ENCODE assay signal across 9 cellular contexts in the genomic region with DNA sequence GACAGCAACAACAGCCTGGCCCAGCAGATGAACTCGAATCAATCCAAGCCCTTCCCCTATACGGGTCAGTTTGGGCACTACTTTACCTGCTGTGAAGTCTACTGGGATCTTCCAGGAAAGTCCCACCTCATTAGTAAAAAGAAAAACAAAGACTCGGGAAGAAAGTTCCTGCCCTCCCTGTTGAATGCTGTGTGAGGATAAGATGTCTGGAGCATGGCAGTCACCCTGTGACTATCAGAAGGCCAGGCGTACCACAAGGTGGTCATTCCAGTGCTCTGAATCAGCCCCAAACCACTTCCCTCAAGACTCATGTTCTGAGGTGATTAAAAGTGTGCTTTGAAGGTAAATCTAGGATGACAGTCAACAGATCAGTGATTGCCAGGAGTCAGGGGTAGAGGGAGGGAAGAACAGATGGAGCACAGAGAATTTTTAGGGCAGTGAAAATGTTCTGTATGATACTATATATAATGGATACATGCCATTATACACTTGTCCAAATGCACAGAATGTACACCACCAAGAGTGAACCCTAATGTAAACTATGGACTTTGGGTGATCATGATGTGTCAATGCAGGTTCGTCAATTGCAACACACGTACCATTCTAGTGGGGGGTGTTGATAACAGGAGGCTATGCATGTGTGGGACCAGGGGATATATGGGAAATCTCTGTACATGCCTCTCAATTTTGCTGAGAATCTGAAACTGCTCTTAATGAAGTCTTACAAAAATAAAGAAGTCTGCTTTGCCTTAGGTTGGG. TPM values are rescaled to one million over a fixed set of nuclear protein-coding genes. Genes with fewer than 3 reads are reported as not detected.
A peak's percentile ranks its signal among the peaks of the same experiment; 100 is the strongest.
DNase-seq lines count a peak whose midpoint lies in the region; ATAC-seq, FAIRE-seq and TF ChIP-seq lines count a peak whose summit lies in the region.
"Had no signal": no experiment of that assay in that cellular context is flagged by ENCODE, and none has a peak within 500 bp of the region (broad histone marks: within the 10 kb centered on the region; RNA-seq: fewer than 3 reads in every experiment).

No MANE protein-coding gene starts in this region.

- H3K4me3 ChIP-seq in CD8-positive, alpha-beta T cell (ENCODE audit: low read depth, low read length) = no peak overlapping the region
- no peak overlapping the region for H3K4me3 ChIP-seq in K562
- no peak overlapping the region for H3K4me3 ChIP-seq in osteoblast (ENCODE audit: insufficient read depth, low read length)

- 31% methylated on average over 6 of the region's 6 CpGs for WGBS in K562 (ENCODE audit: insufficient coverage, low coverage, missing lambda C conversion rate)

- TF ChIP-seq RAD21 in K562 (CRISPR knock-in tag; conservative IDR thresholded peaks at IDR 0.05 in 1 of 2, IDR thresholded peaks at IDR 0.05 in 1 of 2) = no peak

- CTCF ChIA-PET in CD8-positive, alpha-beta T cell (lab: Charles Lee) = interaction anchor here (1.2 kb wide), 1 partner anchor 13 kb away, joined by 5 read pairs; no protein-coding TSS in a partner anchor
- CTCF ChIA-PET in K562 (lab: Yijun Ruan, JAX; ENCODE audit: low intra/inter-chr PET ratio) = no interaction called here

- H3K9me1 ChIP-seq in K562 (ENCODE audit: control insufficient read depth, insufficient read depth, low read length) = peaks cover 4% of the 10 kb centered on the region

- no TSS peak for BruUV-seq in K562 (replicated peaks; lab: Mats Ljungman, UMichigan)

- H3K27me3 ChIP-seq in CD8-positive, alpha-beta T cell (ENCODE audit: insufficient read depth, low read length) = no peaks in the 10 kb centered on the region
- H3K27me3 ChIP-seq in K562 (ENCODE audit: control insufficient read depth in 2 of 2, insufficient read depth in 2 of 2, low read length in 2 of 2) (no peaks in the 10 kb centered on the region), osteoblast (ENCODE audit: insufficient read depth, low read length) (no peaks in the 10 kb centered on the region)

- H3K9me3 Mint-ChIP-seq in CD8-positive, alpha-beta T cell = no peaks in the 10 kb centered on the region

- FAIRE-seq in K562 (lab: Jason Lieb, UNC) = peak; percentile 72

- H3K27ac Mint-ChIP-seq in CD8-positive, alpha-beta T cell = peak overlapping the region; percentile 66

- no peaks in the 10 kb centered on the region for H3K9me3 ChIP-seq in CD8-positive, alpha-beta T cell (ENCODE audit: low read length)
- H3K9me3 ChIP-seq in K562 (replicated peaks; ENCODE audit: control insufficient read depth, insufficient read depth, low read depth, low read length) (no peaks in the 10 kb centered on the region), osteoblast (ENCODE audit: low read depth, low read length) (no peaks in the 10 kb centered on the region)

- H3K4me2 ChIP-seq in K562 (ENCODE audit: insufficient read depth, low read length) (no peak overlapping the region), osteoblast (ENCODE audit: insufficient read depth, low read length) (peak overlapping the region; percentile 5)

- peaks cover 77% of the 10 kb centered on the region for H3K4me1 ChIP-seq in CD8-positive, alpha-beta T cell (ENCODE audit: insufficient read depth, low read length)
- H3K4me1 ChIP-seq in K562 (replicated peaks in 1 of 2; ENCODE audit: control insufficient read depth in 2 of 2, insufficient read depth in 2 of 2, low read length in 2 of 2) = peaks cover 0 to 47% of the 10 kb centered on the region in 2 experiments; a peak in 3 of 5 replicates
- peaks cover 46% of the 10 kb centered on the region for H3K4me1 ChIP-seq in osteoblast (ENCODE audit: insufficient read depth, low read length)

- peaks cover 73% of the 10 kb centered on the region for H3K36me3 Mint-ChIP-seq in CD8-positive, alpha-beta T cell

- H3K9ac ChIP-seq in K562 (ENCODE audit: insufficient read depth in 1 of 2, low read depth in 2 of 2, low read length in 2 of 2) = no peak overlapping the region; a peak in 1 of 4 replicates

- DNase-seq in CD8-positive, alpha-beta T cell = no peak
- peak; percentile 97 for DNase-seq in M059J (ENCODE audit: low read depth)
- DNase-seq in K562 (ENCODE audit: extremely low read depth in 1 of 4, low spot score in 3 of 4) = peak in 1 of 4 experiments; percentile 46
- no peak for DNase-seq in osteoblast (ENCODE audit: insufficient read length, low spot score, missing footprints)
- DNase-seq in GM19240 (ENCODE audit: insufficient read length, low spot score) = no peak
- DNase-seq in GM13977 (ENCODE audit: low spot score) = no peak
- DNase-seq in NCI-H1694 (lab: John Stamatoyannopoulos, UW) = no peak
- DNase-seq: hypothalamus had no signal

- ATAC-seq in CD8-positive, alpha-beta T cell = no peak
- ATAC-seq in K562 (peak; percentile 64), HG03520 (IDR thresholded peaks at IDR 0.05; ENCODE audit: unreplicated experiment) (no peak)

- H3K79me2 ChIP-seq in K562 (ENCODE audit: control insufficient read depth, insufficient read depth, low read length) (peaks cover 93% of the 10 kb centered on the region), osteoblast (ENCODE audit: insufficient read depth, low read length) (peaks cover 98% of the 10 kb centered on the region)

- peaks cover 54% of the 10 kb centered on the region for H4K20me1 ChIP-seq in K562 (replicated peaks; ENCODE audit: control insufficient read depth, insufficient read depth, low read length)
- peaks cover 75% of the 10 kb centered on the region for H4K20me1 ChIP-seq in osteoblast (ENCODE audit: insufficient read depth, low read length)

- peak overlapping the region; percentile 18 for H3K4me3 Mint-ChIP-seq in CD8-positive, alpha-beta T cell

- peaks cover 15% of the 10 kb centered on the region for H3K36me3 ChIP-seq in CD8-positive, alpha-beta T cell (ENCODE audit: insufficient read depth, low read length)
- H3K36me3 ChIP-seq in K562 (ENCODE audit: control insufficient read depth, insufficient read depth, low read length) (peaks cover 54% of the 10 kb centered on the region; the same call in 2 of the 3 replicates), osteoblast (ENCODE audit: insufficient read depth, low read length) (peaks cover 13% of the 10 kb centered on the region)

- H2AFZ ChIP-seq in K562 (ENCODE audit: low read depth, low read length) (no peak overlapping the region), osteoblast (ENCODE audit: low read length) (no peak overlapping the region)

- in situ Hi-C loops in K562 (cut with MboI) (no loop called here), GM13977 (cut with MboI; ENCODE audit: low pct_unique_long_range_greater_than_20kb, low sequenced_read_pairs, unreplicated experiment) (no loop called here)

- no peak for TF ChIP-seq POLR2A in K562 (conservative IDR thresholded peaks at IDR 0.05)

- TF ChIP-seq CTCF in CD8-positive, alpha-beta T cell (IDR thresholded peaks at IDR 0.05) = no peak
- TF ChIP-seq CTCF in K562 (IDR thresholded peaks at IDR 0.05 in 2 of 3, conservative IDR thresholded peaks at IDR 0.05 in 1 of 3; ENCODE audit: insufficient read depth in 2 of 3, low read depth in 1 of 3, low read length in 3 of 3) (no peak), osteoblast (IDR thresholded peaks at IDR 0.05; ENCODE audit: extremely low read depth, low read depth, low read length) (no peak), GM13977 (IDR thresholded peaks at IDR 0.05; ENCODE audit: extremely low read depth, insufficient read depth, missing control alignments) (no peak)

- no peak overlapping the region for H3K27ac ChIP-seq in CD8-positive, alpha-beta T cell (ENCODE audit: low read depth, low read length)
- H3K27ac ChIP-seq in K562 (ENCODE audit: extremely low read depth, low read depth, low read length) (no peak overlapping the region), osteoblast (ENCODE audit: low read depth, low read length) (peak overlapping the region; percentile 40)

- H3K4me1 Mint-ChIP-seq in CD8-positive, alpha-beta T cell (ENCODE audit: low read depth) = peaks cover 95% of the 10 kb centered on the region

- TF ChIP-seq EP300 in K562 (IDR thresholded peaks at IDR 0.05; ENCODE audit: low read length) = no peak; the same call in 1 of the 2 replicates

- intact Hi-C loops in CD8-positive, alpha-beta T cell (cut with DNase I, micrococcal nuclease) = no loop called here
- intact Hi-C loops in K562 (cut with micrococcal nuclease) = no loop called here

- POLR2A ChIA-PET in CD8-positive, alpha-beta T cell (lab: Charles Lee) = no interaction called here
- POLR2A ChIA-PET in K562 (lab: Yijun Ruan, JAX) = no interaction called here

- H3K27me3 Mint-ChIP-seq in CD8-positive, alpha-beta T cell (ENCODE audit: low read depth) = no peaks in the 10 kb centered on the region

RNA-seq across cellular contexts. Expression of a gene that starts 14.7 kb away (rescaled TPM):
- 10 to 100 TPM; 34.0 to 36.8 TPM for total RNA-seq in CD8-positive, alpha-beta T cell
- total RNA-seq in M059J (2014; rRNA removed; shearing (Covaris generic)) = 387 and 462 TPM in 2 replicates
- total RNA-seq in K562 (2011; cell fraction: chromatin; rRNA removed; ENCODE audit: low replicate concordance) = 49.2 and 57.2 TPM in 2 replicates
- total RNA-seq in K562 (2011; cell fraction: nucleolus; rRNA removed) = 36.9 and 40.8 TPM in 2 replicates
- total RNA-seq in K562 (2011; cell fraction: nucleoplasm; rRNA removed) = 62.6 and 96.7 TPM in 2 replicates
- total RNA-seq in K562 (2014; rRNA removed) (48.8 and 78.3 TPM in 2 replicates), K562 (2014; rRNA removed; fragmentation: Illumina TruSeq; extraction: Trizol) (69.9 and 73.3 TPM in 2 replicates), K562 (2015; rRNA removed; fragmentation: Illumina TruSeq; extraction: Trizol) (86.0 and 89.6 TPM in 2 replicates), K562 (2021) (176 and 177 TPM in 2 replicates), osteoblast (150 and 154 TPM in 2 replicates)
- polyA plus RNA-seq in K562 (2011; rRNA removed) (368 and 488 TPM in 2 replicates), K562 (2014; fragmentation: Illumina TruSeq; extraction: Trizol) (451 and 502 TPM in 2 replicates), K562 (2014; fragmentation: Nextera tagmentation; extraction: Ambion mirVana) (10 to 100 TPM; 63.5 to 82.4 TPM), K562 (2014; rRNA removed) (193 and 223 TPM in 2 replicates)
- polyA plus RNA-seq in K562 (2011; cell fraction: cytosol; rRNA removed) = 363 and 764 TPM in 2 replicates
- 155 and 276 TPM in 2 replicates for polyA plus RNA-seq in K562 (2011; cell fraction: nucleus; rRNA removed)
- 216 and 222 TPM in 2 replicates for polyA plus RNA-seq in K562 (2012)
- 152 and 189 TPM in 2 replicates for polyA minus RNA-seq in K562 (2011; rRNA and poly(A)+ RNA removed)
- polyA minus RNA-seq in K562 (2011; cell fraction: cytosol; rRNA and poly(A)+ RNA removed) = 74.7 and 81.8 TPM in 2 replicates
- 17.6 and 53.8 TPM in 2 replicates for polyA minus RNA-seq in K562 (2011; cell fraction: nucleus; rRNA and poly(A)+ RNA removed)

RNA-seq across cellular contexts. Expression of a gene that starts 49.2 kb away (rescaled TPM):
- total RNA-seq in CD8-positive, alpha-beta T cell = 1 to 10 TPM; 1.2 TPM
- total RNA-seq in M059J (2014; rRNA removed; shearing (Covaris generic)) = 3.4 and 3.7 TPM in 2 replicates
- 0.84 and 1.6 TPM in 2 replicates for total RNA-seq in K562 (2011; cell fraction: chromatin; rRNA removed; ENCODE audit: low replicate concordance)
- total RNA-seq in K562 (2011; cell fraction: nucleolus; rRNA removed) = 1.6 and 1.7 TPM in 2 replicates
- total RNA-seq in K562 (2011; cell fraction: nucleoplasm; rRNA removed) = 1.4 and 1.8 TPM in 2 replicates
- total RNA-seq in K562 (2014; rRNA removed) = 0.27 and 1.6 TPM in 2 replicates
- 0.77 and 0.80 TPM in 2 replicates for total RNA-seq in K562 (2014; rRNA removed; fragmentation: Illumina TruSeq; extraction: Trizol)
- total RNA-seq in K562 (2015; rRNA removed; fragmentation: Illumina TruSeq; extraction: Trizol) = 0.91 and 1.2 TPM in 2 replicates
- total RNA-seq in K562 (2021) = 1.0 and 1.2 TPM in 2 replicates
- 0.71 and 2.1 TPM in 2 replicates for polyA plus RNA-seq in K562 (2011; rRNA removed)
- 1.6 and 2.3 TPM in 2 replicates for polyA plus RNA-seq in K562 (2011; cell fraction: cytosol; rRNA removed)
- 2.9 and 5.0 TPM in 2 replicates for polyA plus RNA-seq in K562 (2011; cell fraction: nucleus; rRNA removed)
- polyA plus RNA-seq in K562 (2012) = 0.92 and 1.1 TPM in 2 replicates
- 0.97 and 1.3 TPM in 2 replicates for polyA plus RNA-seq in K562 (2014; fragmentation: Illumina TruSeq; extraction: Trizol)
- under 1 TPM; 0.06 to 0.07 TPM for polyA plus RNA-seq in K562 (2014; fragmentation: Nextera tagmentation; extraction: Ambion mirVana)
- 1.2 and 1.3 TPM in 2 replicates for polyA plus RNA-seq in K562 (2014; rRNA removed)
- polyA minus RNA-seq in K562 (2011; rRNA and poly(A)+ RNA removed) = 0.60 and 0.74 TPM in 2 replicates
- not detected in 2 replicates for polyA minus RNA-seq in K562 (2011; cell fraction: cytosol; rRNA and poly(A)+ RNA removed)
- polyA minus RNA-seq in K562 (2011; cell fraction: nucleus; rRNA and poly(A)+ RNA removed) = 0.54 and 0.56 TPM in 2 replicates
- 2.2 and 3.2 TPM in 2 replicates for total RNA-seq in osteoblast
